Comparison of ENCODE assay signal across 1 cellular context in genomic region chr2:172253190-172254052, GRCh38.
TF ChIP-seq lines count a peak whose summit lies in the region.

No MANE protein-coding gene starts in this region.

TF ChIP-seq in HEK293, 187 proteins besides CTCF, POLR2A, EP300 and RAD21 (continued from another document):
- TF ChIP-seq ZNF658 (tag by site-specific recombination; IDR thresholded peaks at IDR 0.05) (0 out of 2 replicates have a peak, but pooled peaks have one; percentile 59), TRIM28 (IDR thresholded peaks at IDR 0.05; ENCODE audit: borderline replicate concordance, low read length) (peak; percentile 34; the same call in 1 of the 2 replicates), TSHZ1 (tag by site-specific recombination; IDR thresholded peaks at IDR 0.05; ENCODE audit: borderline replicate concordance) (peak; percentile 78; the same call in 1 of the 2 replicates), ZNF394 (tag by site-specific recombination; IDR thresholded peaks at IDR 0.05; ENCODE audit: borderline replicate concordance) (peak; percentile 60), PRDM10 (tag by site-specific recombination; IDR thresholded peaks at IDR 0.05) (peak; percentile 57; the same call in 1 of the 2 replicates), ZNF521 (tag by site-specific recombination; IDR thresholded peaks at IDR 0.05) (no peak), ZNF335 (tag by site-specific recombination; conservative IDR thresholded peaks at IDR 0.05) (peak; percentile 91), ZNF398 (tag by site-specific recombination; IDR thresholded peaks at IDR 0.05) (peak; percentile 84), ZEB2 (tag by site-specific recombination; IDR thresholded peaks at IDR 0.05) (peak; percentile 55)
- TF ChIP-seq, protein P1, sequence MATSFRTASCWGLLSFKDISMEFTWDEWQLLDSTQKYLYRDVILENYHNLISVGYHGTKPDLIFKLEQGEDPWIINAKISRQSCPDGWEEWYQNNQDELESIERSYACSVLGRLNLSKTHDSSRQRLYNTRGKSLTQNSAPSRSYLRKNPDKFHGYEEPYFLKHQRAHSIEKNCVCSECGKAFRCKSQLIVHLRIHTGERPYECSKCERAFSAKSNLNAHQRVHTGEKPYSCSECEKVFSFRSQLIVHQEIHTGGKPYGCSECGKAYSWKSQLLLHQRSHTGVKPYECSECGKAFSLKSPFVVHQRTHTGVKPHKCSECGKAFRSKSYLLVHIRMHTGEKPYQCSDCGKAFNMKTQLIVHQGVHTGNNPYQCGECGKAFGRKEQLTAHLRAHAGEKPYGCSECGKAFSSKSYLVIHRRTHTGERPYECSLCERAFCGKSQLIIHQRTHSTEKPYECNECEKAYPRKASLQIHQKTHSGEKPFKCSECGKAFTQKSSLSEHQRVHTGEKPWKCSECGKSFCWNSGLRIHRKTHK (tag by site-specific recombination; IDR thresholded peaks at IDR 0.05) = 0 out of 2 replicates have a peak, but pooled peaks have one; percentile 13
- TF ChIP-seq, protein P2, sequence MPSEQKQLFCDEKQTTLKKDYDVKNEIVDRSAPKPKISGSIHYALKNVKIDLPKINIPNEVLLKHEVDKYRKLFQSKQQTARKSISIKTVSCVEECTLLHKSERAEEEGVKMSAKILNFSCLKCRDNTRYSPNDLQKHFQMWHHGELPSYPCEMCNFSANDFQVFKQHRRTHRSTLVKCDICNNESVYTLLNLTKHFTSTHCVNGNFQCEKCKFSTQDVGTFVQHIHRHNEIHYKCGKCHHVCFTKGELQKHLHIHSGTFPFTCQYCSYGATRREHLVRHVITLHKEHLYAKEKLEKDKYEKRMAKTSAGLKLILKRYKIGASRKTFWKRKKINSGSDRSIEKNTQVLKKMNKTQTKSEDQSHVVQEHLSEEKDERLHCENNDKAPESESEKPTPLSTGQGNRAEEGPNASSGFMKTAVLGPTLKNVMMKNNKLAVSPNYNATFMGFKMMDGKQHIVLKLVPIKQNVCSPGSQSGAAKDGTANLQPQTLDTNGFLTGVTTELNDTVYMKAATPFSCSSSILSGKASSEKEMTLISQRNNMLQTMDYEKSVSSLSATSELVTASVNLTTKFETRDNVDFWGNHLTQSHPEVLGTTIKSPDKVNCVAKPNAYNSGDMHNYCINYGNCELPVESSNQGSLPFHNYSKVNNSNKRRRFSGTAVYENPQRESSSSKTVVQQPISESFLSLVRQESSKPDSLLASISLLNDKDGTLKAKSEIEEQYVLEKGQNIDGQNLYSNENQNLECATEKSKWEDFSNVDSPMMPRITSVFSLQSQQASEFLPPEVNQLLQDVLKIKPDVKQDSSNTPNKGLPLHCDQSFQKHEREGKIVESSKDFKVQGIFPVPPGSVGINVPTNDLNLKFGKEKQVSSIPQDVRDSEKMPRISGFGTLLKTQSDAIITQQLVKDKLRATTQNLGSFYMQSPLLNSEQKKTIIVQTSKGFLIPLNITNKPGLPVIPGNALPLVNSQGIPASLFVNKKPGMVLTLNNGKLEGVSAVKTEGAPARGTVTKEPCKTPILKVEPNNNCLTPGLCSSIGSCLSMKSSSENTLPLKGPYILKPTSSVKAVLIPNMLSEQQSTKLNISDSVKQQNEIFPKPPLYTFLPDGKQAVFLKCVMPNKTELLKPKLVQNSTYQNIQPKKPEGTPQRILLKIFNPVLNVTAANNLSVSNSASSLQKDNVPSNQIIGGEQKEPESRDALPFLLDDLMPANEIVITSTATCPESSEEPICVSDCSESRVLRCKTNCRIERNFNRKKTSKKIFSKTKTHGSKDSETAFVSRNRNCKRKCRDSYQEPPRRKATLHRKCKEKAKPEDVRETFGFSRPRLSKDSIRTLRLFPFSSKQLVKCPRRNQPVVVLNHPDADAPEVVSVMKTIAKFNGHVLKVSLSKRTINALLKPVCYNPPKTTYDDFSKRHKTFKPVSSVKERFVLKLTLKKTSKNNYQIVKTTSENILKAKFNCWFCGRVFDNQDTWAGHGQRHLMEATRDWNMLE (tag by site-specific recombination; conservative IDR thresholded peaks at IDR 0.05; ENCODE audit: low read depth) = 0 out of 2 replicates have a peak, but pooled peaks have one; percentile 26
- TF ChIP-seq, protein P3, sequence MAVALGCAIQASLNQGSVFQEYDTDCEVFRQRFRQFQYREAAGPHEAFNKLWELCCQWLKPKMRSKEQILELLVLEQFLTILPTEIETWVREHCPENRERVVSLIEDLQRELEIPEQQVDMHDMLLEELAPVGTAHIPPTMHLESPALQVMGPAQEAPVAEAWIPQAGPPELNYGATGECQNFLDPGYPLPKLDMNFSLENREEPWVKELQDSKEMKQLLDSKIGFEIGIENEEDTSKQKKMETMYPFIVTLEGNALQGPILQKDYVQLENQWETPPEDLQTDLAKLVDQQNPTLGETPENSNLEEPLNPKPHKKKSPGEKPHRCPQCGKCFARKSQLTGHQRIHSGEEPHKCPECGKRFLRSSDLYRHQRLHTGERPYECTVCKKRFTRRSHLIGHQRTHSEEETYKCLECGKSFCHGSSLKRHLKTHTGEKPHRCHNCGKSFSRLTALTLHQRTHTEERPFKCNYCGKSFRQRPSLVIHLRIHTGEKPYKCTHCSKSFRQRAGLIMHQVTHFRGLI (tag by site-specific recombination; IDR thresholded peaks at IDR 0.05) = peak; percentile 49; the same call in 1 of the 2 replicates
